1 cellular context compared by ENCODE assay signal in genomic region chr11:57514538-57515331, GRCh38.
TF ChIP-seq lines count a peak whose summit lies in the region.

No MANE protein-coding gene starts in this region.

TF ChIP-seq in GM23338, 12 proteins besides CTCF, POLR2A, EP300 and RAD21 (continued from another document):
- TF ChIP-seq REST (IDR thresholded peaks at IDR 0.05; ENCODE audit: unreplicated experiment), result no peak
